ENCODE assay signal across 14 cellular contexts in genomic region chr16:75477680-75478473, GRCh38. TPM values are rescaled to one million over a fixed set of nuclear protein-coding genes. Genes with fewer than 3 reads are reported as not detected.
DNase-seq lines count a peak whose midpoint lies in the region; ATAC-seq and TF ChIP-seq lines count a peak whose summit lies in the region.
"Had no signal": no experiment of that assay in that cellular context is flagged by ENCODE, and none has a peak within 500 bp of the region (broad histone marks: within the 10 kb centered on the region; RNA-seq: fewer than 3 reads in every experiment).

No MANE protein-coding gene starts in this region.

- ATAC-seq in HG03565 (IDR thresholded peaks at IDR 0.05; ENCODE audit: unreplicated experiment) (peak; percentile 41), GM19328 (IDR thresholded peaks at IDR 0.05; ENCODE audit: unreplicated experiment) (no peak)
- ATAC-seq in stimulated activated naive CD8-positive, alpha-beta T cell treated with anti-CD3 and anti-CD28 coated beads, Interleukin-15, amount 100 ng/mL, for 72 hours, result no peak

- H3K9me3 Mint-ChIP-seq in CD14-positive monocyte, result peaks cover 0 to 5% (median 0%) of the 10 kb centered on the region in 7 donors
- H3K9me3 Mint-ChIP-seq in stimulated activated naive CD8-positive, alpha-beta T cell treated with anti-CD3 and anti-CD28 coated beads, Interleukin-15, amount 100 ng/mL, for 72 hours, result no peaks in the 10 kb centered on the region
- H3K9me3 Mint-ChIP-seq: activated T-helper 2 cell treated with anti-CD3 and anti-CD28 coated beads, Interferon-gamma antibody, Interleukin-2, Interleukin-4, amounts not matched to agents 10 μg/mL and 5 μg/mL and 100 μg/mL, durations not matched to agents 14 hours and 24 hours and 36 hours had no signal

- H3K27me3 Mint-ChIP-seq in CD14-positive monocyte (ENCODE audit: low read depth in 3 of 3), result peaks cover 8 to 11% (median 10%) of the 10 kb centered on the region in 3 donors
- peaks cover 19% of the 10 kb centered on the region for H3K27me3 Mint-ChIP-seq in stimulated activated naive CD8-positive, alpha-beta T cell treated with anti-CD3 and anti-CD28 coated beads, Interleukin-15, amount 100 ng/mL, for 72 hours

- H3K36me3 Mint-ChIP-seq in CD14-positive monocyte, result no peaks in the 10 kb centered on the region

- H3K4me3 ChIP-seq in epithelial cell of esophagus (ENCODE audit: low read length), result no peak overlapping the region
- H3K4me3 ChIP-seq: heart right ventricle, lower lobe of right lung had no signal

- intact Hi-C loops in CD14-positive monocyte (cut with micrococcal nuclease), result no loop called here

- TF ChIP-seq CTCF in CD14-positive monocyte (IDR thresholded peaks at IDR 0.05), result no peak
- TF ChIP-seq CTCF in epithelial cell of esophagus (IDR thresholded peaks at IDR 0.05; ENCODE audit: insufficient read depth, low read depth, low read length, missing control alignments), result no peak

- H3K4me3 Mint-ChIP-seq in CD14-positive monocyte, result peak overlapping the region in 1 of 2 donors; percentile 58
- H3K4me3 Mint-ChIP-seq in stimulated activated naive CD8-positive, alpha-beta T cell treated with anti-CD3 and anti-CD28 coated beads, Interleukin-15, amount 100 ng/mL, for 72 hours, result no peak overlapping the region

- DNase-seq in CD14-positive monocyte (ENCODE audit: low spot score) (peak; percentile 83), NCI-H69 (lab: John Stamatoyannopoulos, UW) (peak; percentile 74), epithelial cell of esophagus (ENCODE audit: low read depth) (peak; percentile 34), occipital lobe (lab: John Stamatoyannopoulos, UW) (no peak), foreskin melanocyte (no peak)
- DNase-seq in stimulated activated naive CD8-positive, alpha-beta T cell treated with anti-CD3 and anti-CD28 coated beads, Interleukin-15, amount 100 ng/mL, for 72 hours, result no peak
- DNase-seq: activated CD4-positive, alpha-beta T cell treated with anti-CD3 and anti-CD28 coated beads for 48 hours; heart right ventricle; lower lobe of right lung; NCI-H526 had no signal

- H3K4me1 Mint-ChIP-seq in CD14-positive monocyte, result peaks cover 14% of the 10 kb centered on the region
- no peaks in the 10 kb centered on the region for H3K4me1 Mint-ChIP-seq in stimulated activated naive CD8-positive, alpha-beta T cell treated with anti-CD3 and anti-CD28 coated beads, Interleukin-15, amount 100 ng/mL, for 72 hours

- peak overlapping the region in 3 of 7 donors; percentile 7 to 66 (median 55) for H3K27ac Mint-ChIP-seq in CD14-positive monocyte
- peak overlapping the region in 1 of 2 donors; percentile 65 for H3K27ac Mint-ChIP-seq in stimulated activated naive CD8-positive, alpha-beta T cell treated with anti-CD3 and anti-CD28 coated beads, Interleukin-15, amount 100 ng/mL, for 72 hours
- H3K27ac Mint-ChIP-seq: activated T-helper 2 cell treated with anti-CD3 and anti-CD28 coated beads, Interferon-gamma antibody, Interleukin-2, Interleukin-4, amounts not matched to agents 10 μg/mL and 5 μg/mL and 100 μg/mL, durations not matched to agents 14 hours and 24 hours and 36 hours had no signal

RNA-seq across cellular contexts. Expression of gene TMEM170A, which starts 13.4 kb away (rescaled TPM):
- polyA plus RNA-seq in CD14-positive monocyte, result 10 to 100 TPM; 25.4 to 31.6 TPM
- 30.7 TPM for total RNA-seq in occipital lobe

RNA-seq across cellular contexts. Expression of gene CHST6, which starts 17.4 kb away (rescaled TPM):
- polyA plus RNA-seq in CD14-positive monocyte, result not detected
- 0.94 TPM for total RNA-seq in occipital lobe
- total RNA-seq: activated T-helper 2 cell treated with anti-CD3 and anti-CD28 coated beads, Interferon-gamma antibody, Interleukin-2, Interleukin-4, amounts not matched to agents 10 μg/mL and 5 μg/mL and 100 μg/mL, durations not matched to agents 14 hours and 24 hours and 36 hours had no signal

RNA-seq across cellular contexts. Expression of gene CFDP1, which starts 44.6 kb away (rescaled TPM):
- polyA plus RNA-seq in CD14-positive monocyte, result 10 to 100 TPM; 19.0 to 23.2 TPM
- 37.3 TPM for total RNA-seq in occipital lobe

RNA-seq across cellular contexts. Expression of gene CHST5, which starts 58.0 kb away (rescaled TPM):
- polyA plus RNA-seq in CD14-positive monocyte, result not detected
- 0.16 TPM for total RNA-seq in occipital lobe
- total RNA-seq: activated T-helper 2 cell treated with anti-CD3 and anti-CD28 coated beads, Interferon-gamma antibody, Interleukin-2, Interleukin-4, amounts not matched to agents 10 μg/mL and 5 μg/mL and 100 μg/mL, durations not matched to agents 14 hours and 24 hours and 36 hours; osteoblast had no signal

Comparison
In these comparisons a context has a peak if more than half of its experiments do, and no peak if none do; other contexts are left out.
1. DNase-seq: peak in CD14-positive monocyte (single experiment), NCI-H69 (single experiment) and epithelial cell of esophagus (single experiment); none in occipital lobe (single experiment), stimulated activated naive CD8-positive, alpha-beta T cell treated with anti-CD3 and anti-CD28 coated beads, Interleukin-15, amount 100 ng/mL, for 72 hours (0 of 2) and foreskin melanocyte (single experiment).